Comparison of ENCODE assay signal across 8 cellular contexts in the genomic region with DNA sequence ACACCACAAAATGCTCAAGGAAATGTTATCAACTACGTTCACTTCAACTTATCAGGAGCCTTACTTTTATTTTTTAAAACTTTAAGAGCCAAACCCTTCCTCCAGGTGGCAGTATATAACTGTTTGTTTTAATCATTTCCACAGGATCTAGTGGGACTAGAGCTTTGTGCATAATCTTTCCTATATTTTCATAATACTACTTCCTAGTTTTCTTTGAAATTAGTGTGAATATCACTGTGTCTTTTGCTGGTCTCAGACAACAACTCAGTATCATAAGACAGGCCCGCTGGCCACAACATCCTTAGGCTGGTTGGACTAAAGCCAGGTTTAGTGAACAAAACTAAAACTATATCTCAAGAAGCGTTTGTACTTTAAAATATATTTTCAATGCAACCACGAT.
DNase-seq lines count a peak whose midpoint lies in the region; ATAC-seq, FAIRE-seq and TF ChIP-seq lines count a peak whose summit lies in the region.

No MANE protein-coding gene starts in this region.

- no peaks in the 10 kb centered on the region for H3K9me1 ChIP-seq in endothelial cell of umbilical vein (replicated peaks; ENCODE audit: control insufficient read depth, extremely low read depth, insufficient read depth, low read length)

- no peak for TF ChIP-seq EP300 in neural cell (conservative IDR thresholded peaks at IDR 0.05; ENCODE audit: poor library complexity, severe bottlenecking)

- TF ChIP-seq POLR2A in endothelial cell of umbilical vein (IDR thresholded peaks at IDR 0.05; ENCODE audit: low read depth, low read length): no peak

- no peak overlapping the region for H2AFZ ChIP-seq in Loucy (ENCODE audit: low read length)
- no peak overlapping the region for H2AFZ ChIP-seq in endothelial cell of umbilical vein (ENCODE audit: low read depth, low read length)
- H2AFZ ChIP-seq in neural cell (ENCODE audit: low read depth, low read length): no peak overlapping the region

- TF ChIP-seq CTCF in Loucy (conservative IDR thresholded peaks at IDR 0.05; ENCODE audit: low read length) (peak; percentile 79), endothelial cell of umbilical vein (IDR thresholded peaks at IDR 0.05; ENCODE audit: extremely low read depth in 1 of 2, insufficient read depth in 1 of 2, low read depth in 1 of 2, low read length in 2 of 2) (peak in 1 of 2 donors; percentile 18), neural cell (IDR thresholded peaks at IDR 0.05; ENCODE audit: poor library complexity, severe bottlenecking) (peak; percentile 82)

- H4K20me1 ChIP-seq in Loucy (ENCODE audit: insufficient read depth, low read length, poor library complexity, severe bottlenecking): no peaks in the 10 kb centered on the region
- H4K20me1 ChIP-seq in endothelial cell of umbilical vein (replicated peaks; ENCODE audit: control insufficient read depth, extremely low read depth, insufficient read depth, low read length): no peaks in the 10 kb centered on the region
- no peaks in the 10 kb centered on the region for H4K20me1 ChIP-seq in neural cell (ENCODE audit: insufficient read depth)

- CTCF ChIA-PET in endothelial cell of umbilical vein (lab: Charles Lee): interaction anchor here (0.6 to 3.5 kb wide), 14 partner anchors 16 to 667 kb away, joined by 3 to 93 read pairs (median 3); no protein-coding TSS in a partner anchor

- ATAC-seq in GM21619 (IDR thresholded peaks at IDR 0.05; ENCODE audit: unreplicated experiment) (no peak), GM19463 (IDR thresholded peaks at IDR 0.05; ENCODE audit: unreplicated experiment) (no peak), HG03175 (IDR thresholded peaks at IDR 0.05; ENCODE audit: unreplicated experiment) (no peak)

- no TSS peak for BruUV-seq in endothelial cell of umbilical vein (replicated peaks; lab: Mats Ljungman, UMichigan)

- H3K4me2 ChIP-seq in Loucy (ENCODE audit: low read depth, low read length, poor library complexity, severe bottlenecking) (no peak overlapping the region), endothelial cell of umbilical vein (ENCODE audit: insufficient read depth, low read length) (no peak overlapping the region), neural cell (ENCODE audit: low read length) (no peak overlapping the region)

- H3F3A ChIP-seq in Loucy (ENCODE audit: low read depth): no peaks in the 10 kb centered on the region
- no peaks in the 10 kb centered on the region for H3F3A ChIP-seq in neural cell (ENCODE audit: insufficient read depth, low read length, poor library complexity, severe bottlenecking)

- no peak overlapping the region for H3K4me3 ChIP-seq in Loucy (ENCODE audit: low read length, poor library complexity, severe bottlenecking)
- H3K4me3 ChIP-seq in endothelial cell of umbilical vein (replicated peaks in 1 of 3; ENCODE audit: insufficient read depth in 1 of 3, low read depth in 1 of 3, low read length in 3 of 3): no peak overlapping the region
- H3K4me3 ChIP-seq in neural cell (ENCODE audit: low read length): no peak overlapping the region

- peak; percentile 39 for DNase-seq in EH (ENCODE audit: low read depth)
- DNase-seq in RPMI7951 (ENCODE audit: low read depth): peak; percentile 51
- DNase-seq in endothelial cell of umbilical vein (ENCODE audit: low read depth, low spot score): peak; percentile 49

- peak; percentile 87 for TF ChIP-seq RAD21 in neural cell (conservative IDR thresholded peaks at IDR 0.05)

- H3K27me3 ChIP-seq in Loucy (ENCODE audit: insufficient read depth, low read length, poor library complexity, severe bottlenecking) (no peaks in the 10 kb centered on the region), endothelial cell of umbilical vein (ENCODE audit: control insufficient read depth in 2 of 2, insufficient read depth in 2 of 2, low read length in 2 of 2) (no peaks in the 10 kb centered on the region), neural cell (ENCODE audit: insufficient read depth, low read depth, low read length) (no peaks in the 10 kb centered on the region)

- H3K9me2 ChIP-seq in Loucy (replicated peaks; ENCODE audit: low read depth, low read length) (no peaks in the 10 kb centered on the region), neural cell (ENCODE audit: insufficient read depth, low read length) (no peaks in the 10 kb centered on the region)

- no peaks in the 10 kb centered on the region for H3K79me2 ChIP-seq in Loucy (ENCODE audit: insufficient read depth, low read length)
- H3K79me2 ChIP-seq in endothelial cell of umbilical vein (ENCODE audit: control insufficient read depth, insufficient read depth, low read length): no peaks in the 10 kb centered on the region
- no peaks in the 10 kb centered on the region for H3K79me2 ChIP-seq in neural cell (replicated peaks; ENCODE audit: insufficient read depth, low read length)

- H3K9ac ChIP-seq in Loucy (ENCODE audit: low read depth, low read length, poor library complexity, severe bottlenecking): no peak overlapping the region
- H3K9ac ChIP-seq in endothelial cell of umbilical vein (replicated peaks; ENCODE audit: extremely low read depth, insufficient read depth, low read length): no peak overlapping the region
- H3K9ac ChIP-seq in neural cell (ENCODE audit: low read length): no peak overlapping the region

- H3K4me1 ChIP-seq in Loucy (ENCODE audit: insufficient read depth, low read length, poor library complexity, severe bottlenecking): no peaks in the 10 kb centered on the region
- no peaks in the 10 kb centered on the region for H3K4me1 ChIP-seq in endothelial cell of umbilical vein (ENCODE audit: control insufficient read depth, extremely low read depth, insufficient read depth, low read length)

- H3K36me3 ChIP-seq in Loucy (ENCODE audit: insufficient read depth, low read length) (peaks cover 11% of the 10 kb centered on the region; the same call in 1 of the 2 replicates), endothelial cell of umbilical vein (ENCODE audit: control insufficient read depth in 2 of 2, extremely low read depth in 1 of 2, insufficient read depth in 2 of 2, low read length in 2 of 2) (no peaks in the 10 kb centered on the region), neural cell (ENCODE audit: insufficient read depth, low read length) (peaks cover 4% of the 10 kb centered on the region)

- intact Hi-C loops in endothelial cell of umbilical vein (cut with micrococcal nuclease): loop anchor here (1.0 kb wide), 2 partner anchors 382 to 406 kb away; no protein-coding TSS in a partner anchor

- H3K9me3 ChIP-seq in Loucy (ENCODE audit: insufficient read depth, low read depth, low read length) (no peaks in the 10 kb centered on the region), endothelial cell of umbilical vein (replicated peaks; ENCODE audit: control insufficient read depth, insufficient read depth, low read length) (no peaks in the 10 kb centered on the region), neural cell (ENCODE audit: low read length) (no peaks in the 10 kb centered on the region)

- FAIRE-seq in endothelial cell of umbilical vein (lab: Jason Lieb, UNC): no peak

- POLR2A ChIA-PET in endothelial cell of umbilical vein (lab: Charles Lee): no interaction called here

- no peak overlapping the region for H3K27ac ChIP-seq in endothelial cell of umbilical vein (ENCODE audit: insufficient read depth, low read depth, low read length)
- H3K27ac ChIP-seq in neural cell (ENCODE audit: low read length): no peak overlapping the region

- dilution Hi-C loops in endothelial cell of umbilical vein (cut with MboI; ENCODE audit: extremely low pct_ligation_motif_present, low sequenced_read_pairs): no loop called here

TF ChIP-seq in endothelial cell of umbilical vein, 7 proteins besides CTCF, POLR2A, EP300 and RAD21:
- no peak for TF ChIP-seq FOS (IDR thresholded peaks at IDR 0.05; ENCODE audit: borderline replicate concordance, insufficient read depth, low read length)
- TF ChIP-seq POLR2AphosphoS5 (IDR thresholded peaks at IDR 0.05; ENCODE audit: insufficient read depth, low read depth, low read length): no peak
- TF ChIP-seq, protein P1, sequence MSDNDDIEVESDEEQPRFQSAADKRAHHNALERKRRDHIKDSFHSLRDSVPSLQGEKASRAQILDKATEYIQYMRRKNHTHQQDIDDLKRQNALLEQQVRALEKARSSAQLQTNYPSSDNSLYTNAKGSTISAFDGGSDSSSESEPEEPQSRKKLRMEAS (IDR thresholded peaks at IDR 0.05; ENCODE audit: insufficient read depth, insufficient read length): no peak
- TF ChIP-seq GATA2 (IDR thresholded peaks at IDR 0.05; ENCODE audit: insufficient read depth, insufficient read length, low read depth, low read length): no peak
- TF ChIP-seq MYC (IDR thresholded peaks at IDR 0.05; ENCODE audit: low read depth, low read length): no peak
TF ChIP-seq in endothelial cell of umbilical vein: peak in this region for 0.

TF ChIP-seq in neural cell, 6 proteins besides CTCF, POLR2A, EP300 and RAD21:
- TF ChIP-seq SMC3 (conservative IDR thresholded peaks at IDR 0.05; ENCODE audit: poor library complexity): peak; percentile 93
- no peak for TF ChIP-seq MXI1 (conservative IDR thresholded peaks at IDR 0.05; ENCODE audit: poor library complexity, severe bottlenecking)
